Comparison of ENCODE assay signal across 16 cellular contexts in genomic region chr2:128395196-128395595, GRCh38.
"Had no signal": no experiment of that assay in that cellular context is flagged by ENCODE, and none has a peak within 500 bp of the region (broad histone marks: within the 10 kb centered on the region; RNA-seq: fewer than 3 reads in every experiment).

No MANE protein-coding gene starts in this region.

- H3K27me3 ChIP-seq: brain microvascular endothelial cell, esophagus muscularis mucosa, vagina had no signal

- H3K27ac ChIP-seq: brain microvascular endothelial cell, esophagus muscularis mucosa, vagina had no signal

- H3K4me1 ChIP-seq: esophagus muscularis mucosa had no signal

- ATAC-seq: activated T-cell treated with anti-CD3 and anti-CD28 coated beads, Interleukin-2, amount 50 U/mL, for 4 hours; stimulated activated naive CD8-positive, alpha-beta T cell treated with anti-CD3 and anti-CD28 coated beads, Interleukin-15, amount 100 ng/mL, for 72 hours; T-helper 17 cell had no signal

- H3K9me3 ChIP-seq: esophagus muscularis mucosa, vagina had no signal

- FAIRE-seq: endometrium, TTC549 had no signal

- H3K36me3 ChIP-seq: brain microvascular endothelial cell, esophagus muscularis mucosa, vagina had no signal

- DNase-seq: activated gamma-delta T cell treated with Interleukin-2 at 50 U/mL for 16 hours; activated naive CD8-positive, alpha-beta T cell treated with anti-CD3 and anti-CD28 coated beads for 36 hours; activated T-cell treated with anti-CD3 and anti-CD28 coated beads, Interleukin-2, amount 50 U/mL, for 4 hours; cerebellar nuclear complex; foreskin fibroblast; immature natural killer cell; mammary epithelial cell; nephron progenitor cell; stimulated activated CD4-positive, alpha-beta T cell treated with anti-CD3 and anti-CD28 coated beads, Interleukin-4, amount 100 ng/mL, for 4 hours; stimulated activated naive CD8-positive, alpha-beta T cell treated with anti-CD3 and anti-CD28 coated beads, Interleukin-15, amount 100 ng/mL, for 72 hours; T-helper 17 cell had no signal

- H3K4me3 ChIP-seq: esophagus muscularis mucosa, vagina had no signal
